22 cellular contexts compared by ENCODE assay signal in the genomic region with DNA sequence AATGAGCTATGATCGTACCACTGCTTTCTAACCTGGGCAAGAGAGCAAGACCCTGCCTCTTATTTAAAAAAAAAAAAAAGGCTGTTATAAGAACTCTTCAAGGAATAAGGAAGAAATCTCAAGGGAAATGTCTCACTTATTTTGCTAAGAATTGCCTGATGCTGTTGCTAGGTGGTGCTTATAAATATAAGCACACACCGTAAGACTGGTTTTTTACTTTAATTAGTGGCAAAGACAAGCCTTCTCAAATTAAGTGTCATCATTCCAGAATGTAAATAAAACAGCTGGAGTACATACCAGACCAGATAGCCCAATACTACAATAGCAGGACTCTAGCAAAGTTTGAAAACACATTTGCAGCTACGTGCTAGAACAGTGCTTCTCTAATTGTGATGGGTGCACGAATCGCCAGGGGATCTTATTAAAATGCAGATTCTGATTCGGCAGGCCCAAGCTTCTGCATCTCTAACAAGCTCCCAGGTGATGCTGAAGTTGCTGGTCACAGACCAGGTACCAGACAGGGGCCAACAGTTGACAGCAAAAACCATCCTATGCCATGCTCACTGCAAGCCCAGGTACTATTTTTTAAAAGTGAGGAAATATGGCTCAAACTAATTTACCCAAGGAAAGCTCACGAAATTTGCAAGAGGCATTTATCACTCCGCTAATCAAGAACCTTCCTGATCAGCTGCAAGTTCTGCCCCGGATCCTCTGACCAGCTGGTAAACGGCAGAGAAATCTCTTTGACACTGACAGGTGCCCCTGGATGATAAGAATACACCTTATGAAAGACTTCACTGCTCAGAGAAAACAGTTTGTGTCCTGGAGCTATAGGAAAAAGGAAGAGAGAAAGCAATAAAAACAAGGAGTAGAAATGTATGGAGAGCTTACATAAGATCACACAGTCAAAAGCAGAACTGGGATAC. TPM values are rescaled to one million over a fixed set of nuclear protein-coding genes. Genes with fewer than 3 reads are reported as not detected.
"Had no signal": no experiment of that assay in that cellular context is flagged by ENCODE, and none has a peak within 500 bp of the region (broad histone marks: within the 10 kb centered on the region; RNA-seq: fewer than 3 reads in every experiment).

No MANE protein-coding gene starts in this region.

- H3K9ac ChIP-seq: parathyroid adenoma had no signal

- ATAC-seq: left colon; lower lobe of right lung; natural killer cell; stimulated activated memory B cell treated with anti-CD40 and anti-IgM and Interleukin-4, amounts not matched to agents 10 μg/mL and 1 μg/mL and 100 μg/mL, for 72 hours; upper lobe of right lung had no signal

- H3K36me3 Mint-ChIP-seq: activated naive CD8-positive, alpha-beta T cell treated with anti-CD3 and anti-CD28 coated beads, Interleukin-2, amount 10 ng/mL, durations not matched to agents 7 days and 5 days; natural killer cell; stimulated activated memory B cell treated with anti-CD40 and anti-IgM and Interleukin-4, amounts not matched to agents 10 μg/mL and 1 μg/mL and 100 μg/mL, for 72 hours had no signal

- H3K4me1 Mint-ChIP-seq: stimulated activated memory B cell treated with anti-CD40 and anti-IgM and Interleukin-4, amounts not matched to agents 10 μg/mL and 1 μg/mL and 100 μg/mL, for 72 hours had no signal

- H3K4me3 ChIP-seq: cardiac muscle cell, lower lobe of right lung, spleen, testis, upper lobe of right lung had no signal

- H3K36me3 ChIP-seq: cardiac muscle cell, lower lobe of right lung, spleen, upper lobe of right lung had no signal

- H3K9me3 Mint-ChIP-seq: activated naive CD8-positive, alpha-beta T cell treated with anti-CD3 and anti-CD28 coated beads, Interleukin-2, amount 10 ng/mL, durations not matched to agents 7 days and 5 days; natural killer cell; stimulated activated memory B cell treated with anti-CD40 and anti-IgM and Interleukin-4, amounts not matched to agents 10 μg/mL and 1 μg/mL and 100 μg/mL, for 72 hours had no signal

- H3K27ac ChIP-seq: cardiac muscle cell, lower lobe of right lung, parathyroid adenoma, spleen, testis, upper lobe of right lung, VCaP had no signal

- H3K27ac Mint-ChIP-seq: activated naive CD8-positive, alpha-beta T cell treated with anti-CD3 and anti-CD28 coated beads, Interleukin-2, amount 10 ng/mL, durations not matched to agents 7 days and 5 days; natural killer cell; stimulated activated memory B cell treated with anti-CD40 and anti-IgM and Interleukin-4, amounts not matched to agents 10 μg/mL and 1 μg/mL and 100 μg/mL, for 72 hours had no signal

- DNase-seq: activated CD4-positive, alpha-beta T cell treated with anti-CD3 and anti-CD28 coated beads for 1 hour; activated CD4-positive, alpha-beta T cell treated with anti-CD3 and anti-CD28 coated beads, Interleukin-2, amount 50 U/mL, for 4 hours; activated naive CD8-positive, alpha-beta T cell treated with anti-CD3 and anti-CD28 coated beads, Interleukin-2, amount 10 ng/mL, durations not matched to agents 7 days and 5 days; activated T-cell treated with anti-CD3 and anti-CD28 coated beads for 4 hours; amygdala; dermis blood vessel endothelial cell; effector memory CD4-positive, alpha-beta T cell; foreskin melanocyte; glutamatergic neuron; hippocampal formation; islet precursor cell; left colon; lower lobe of right lung; natural killer cell; spleen; stimulated activated CD4-positive, alpha-beta T cell treated with anti-CD3 and anti-CD28 coated beads, Interleukin-4, amount 100 ng/mL, for 4 hours; testis; upper lobe of right lung had no signal

- H3K4me3 Mint-ChIP-seq: activated naive CD8-positive, alpha-beta T cell treated with anti-CD3 and anti-CD28 coated beads, Interleukin-2, amount 10 ng/mL, durations not matched to agents 7 days and 5 days; natural killer cell; stimulated activated memory B cell treated with anti-CD40 and anti-IgM and Interleukin-4, amounts not matched to agents 10 μg/mL and 1 μg/mL and 100 μg/mL, for 72 hours had no signal

- H3K4me1 ChIP-seq: parathyroid adenoma had no signal

- H3K9me3 ChIP-seq: lower lobe of right lung, spleen, testis, upper lobe of right lung had no signal

- H2AFZ ChIP-seq: parathyroid adenoma had no signal

- H3K27me3 ChIP-seq: cardiac muscle cell, testis, upper lobe of right lung had no signal

RNA-seq across cellular contexts. Expression of a gene that starts 6.6 kb away (rescaled TPM):
- total RNA-seq: activated naive CD8-positive, alpha-beta T cell treated with anti-CD3 and anti-CD28 coated beads, Interleukin-2, amount 10 ng/mL, durations not matched to agents 7 days and 5 days had no signal
